8 cellular contexts compared by ENCODE assay signal in genomic region chr7:149690688-149691446, GRCh38.
DNase-seq lines count a peak whose midpoint lies in the region; ATAC-seq and TF ChIP-seq lines count a peak whose summit lies in the region.

No MANE protein-coding gene starts in this region.

- H3K27ac Mint-ChIP-seq in natural killer cell treated with Interleukin-12 subunit alpha and Interleukin-12 subunit beta and Interleukin-15 and Interleukin-18, amount 100 ng/mL, for 72 hours = no peak overlapping the region
- H3K27ac Mint-ChIP-seq in natural killer cell = no peak overlapping the region

- DNase-seq in natural killer cell treated with Interleukin-12 subunit alpha and Interleukin-12 subunit beta and Interleukin-15 and Interleukin-18, amount 100 ng/mL, for 72 hours (ENCODE audit: low spot score) = no peak
- DNase-seq in natural killer cell (no peak), SJCRH30 (peak; percentile 83 to 91), heart right ventricle (peak; percentile 20 to 38), upper lobe of right lung (no peak), GM13976 (ENCODE audit: low spot score) (no peak), suprapubic skin (ENCODE audit: low spot score in 2 of 2) (no peak)
- no peak for DNase-seq in central memory CD4-positive, alpha-beta T cell

- WGBS in heart right ventricle, 2 donors = 31 to 34% methylated on average over 22 of the region's 22 CpGs
- WGBS in suprapubic skin = 36% methylated on average over 21 of the region's 22 CpGs

- H3K4me3 Mint-ChIP-seq in natural killer cell treated with Interleukin-12 subunit alpha and Interleukin-12 subunit beta and Interleukin-15 and Interleukin-18, amount 100 ng/mL, for 72 hours = no peak overlapping the region
- no peak overlapping the region for H3K4me3 Mint-ChIP-seq in natural killer cell

- peak; percentile 38 to 40 for ATAC-seq in natural killer cell treated with Interleukin-12 subunit alpha and Interleukin-12 subunit beta and Interleukin-15 and Interleukin-18, amount 100 ng/mL, for 72 hours
- ATAC-seq in natural killer cell = no peak
- ATAC-seq in heart right ventricle = peak in 6 of 8 donors; percentile 37 to 90 (median 68)
- ATAC-seq in upper lobe of right lung = peak; percentile 31

- no peaks in the 10 kb centered on the region for H3K36me3 Mint-ChIP-seq in natural killer cell treated with Interleukin-12 subunit alpha and Interleukin-12 subunit beta and Interleukin-15 and Interleukin-18, amount 100 ng/mL, for 72 hours
- no peaks in the 10 kb centered on the region for H3K36me3 Mint-ChIP-seq in natural killer cell

- H3K9me3 Mint-ChIP-seq in natural killer cell treated with Interleukin-12 subunit alpha and Interleukin-12 subunit beta and Interleukin-15 and Interleukin-18, amount 100 ng/mL, for 72 hours = no peaks in the 10 kb centered on the region
- H3K9me3 Mint-ChIP-seq in natural killer cell = no peaks in the 10 kb centered on the region

- no peaks in the 10 kb centered on the region for H3K36me3 ChIP-seq in SJCRH30
- H3K36me3 ChIP-seq in heart right ventricle = no peaks in the 10 kb centered on the region
- H3K36me3 ChIP-seq in upper lobe of right lung = no peaks in the 10 kb centered on the region
- H3K36me3 ChIP-seq in suprapubic skin = no peaks in the 10 kb centered on the region

- 0 out of 2 replicates have a peak, but pooled peaks cover 6% of the 10 kb centered on the region for H3K9me3 ChIP-seq in SJCRH30 (replicated peaks)
- H3K9me3 ChIP-seq in heart right ventricle = peaks cover 0 to 8% (median 0%) of the 10 kb centered on the region in 11 donors
- no peaks in the 10 kb centered on the region for H3K9me3 ChIP-seq in upper lobe of right lung
- H3K9me3 ChIP-seq in suprapubic skin = peaks cover 7% of the 10 kb centered on the region

- H3K4me3 ChIP-seq in SJCRH30 (peak overlapping the region; percentile 28), heart right ventricle (no peak overlapping the region), upper lobe of right lung (no peak overlapping the region), suprapubic skin (no peak overlapping the region)

- TF ChIP-seq EP300 in suprapubic skin (IDR thresholded peaks at IDR 0.05) = no peak

- in situ Hi-C loops in GM13976 (cut with MboI; ENCODE audit: low sequenced_read_pairs, unreplicated experiment) = no loop called here

- no peaks in the 10 kb centered on the region for H3K4me1 ChIP-seq in SJCRH30
- H3K4me1 ChIP-seq in heart right ventricle = peaks cover 0 to 6% (median 0%) of the 10 kb centered on the region in 9 donors
- no peaks in the 10 kb centered on the region for H3K4me1 ChIP-seq in upper lobe of right lung
- H3K4me1 ChIP-seq in suprapubic skin = peaks cover 3% of the 10 kb centered on the region

- no peak for TF ChIP-seq POLR2A in suprapubic skin (IDR thresholded peaks at IDR 0.05)

- intact Hi-C loops in natural killer cell (cut with micrococcal nuclease) (no loop called here), heart right ventricle (cut with DNase I) (no loop called here), upper lobe of right lung (cut with DNase I) (no loop called here)

- peaks cover 52 to 68% of the 10 kb centered on the region in 2 donors for H3K27me3 Mint-ChIP-seq in natural killer cell treated with Interleukin-12 subunit alpha and Interleukin-12 subunit beta and Interleukin-15 and Interleukin-18, amount 100 ng/mL, for 72 hours
- H3K27me3 Mint-ChIP-seq in natural killer cell (ENCODE audit: low read depth in 2 of 2) = peaks cover 48 to 82% of the 10 kb centered on the region in 2 donors

- peaks cover 0 to 3% of the 10 kb centered on the region in 2 donors for H3K4me1 Mint-ChIP-seq in natural killer cell treated with Interleukin-12 subunit alpha and Interleukin-12 subunit beta and Interleukin-15 and Interleukin-18, amount 100 ng/mL, for 72 hours (ENCODE audit: low read depth in 2 of 2)
- no peaks in the 10 kb centered on the region for H3K4me1 Mint-ChIP-seq in natural killer cell

- TF ChIP-seq CTCF in natural killer cell (IDR thresholded peaks at IDR 0.05) = no peak
- no peak for TF ChIP-seq CTCF in heart right ventricle (IDR thresholded peaks at IDR 0.05)
- TF ChIP-seq CTCF in upper lobe of right lung (IDR thresholded peaks at IDR 0.05) = no peak
- no peak for TF ChIP-seq CTCF in GM13976 (IDR thresholded peaks at IDR 0.05; ENCODE audit: borderline replicate concordance, control extremely low read depth, extremely low read depth, insufficient read depth, missing control alignments)
- TF ChIP-seq CTCF in suprapubic skin (IDR thresholded peaks at IDR 0.05) = no peak

- H3K27me3 ChIP-seq in SJCRH30 = 0 out of 2 replicates have a peak, but pooled peaks cover 5% of the 10 kb centered on the region
- H3K27me3 ChIP-seq in heart right ventricle = peaks cover 0 to 77% (median 56%) of the 10 kb centered on the region in 7 donors
- peaks cover 49% of the 10 kb centered on the region for H3K27me3 ChIP-seq in upper lobe of right lung
- peaks cover 53% of the 10 kb centered on the region for H3K27me3 ChIP-seq in suprapubic skin

- no peak overlapping the region for H3K27ac ChIP-seq in SJCRH30
- no peak overlapping the region for H3K27ac ChIP-seq in heart right ventricle
- no peak overlapping the region for H3K27ac ChIP-seq in upper lobe of right lung
- H3K27ac ChIP-seq in suprapubic skin = no peak overlapping the region

Comparison
In these comparisons a context has a peak if more than half of its experiments do, and no peak if none do; other contexts are left out.
1. ATAC-seq: peak in natural killer cell treated with Interleukin-12 subunit alpha and Interleukin-12 subunit beta and Interleukin-15 and Interleukin-18, amount 100 ng/mL, for 72 hours (2 of 2), heart right ventricle (6 of 8) and upper lobe of right lung (single experiment); none in natural killer cell (0 of 3).
2. DNase-seq: peak in SJCRH30 (2 of 2) and heart right ventricle (2 of 2); none in natural killer cell treated with Interleukin-12 subunit alpha and Interleukin-12 subunit beta and Interleukin-15 and Interleukin-18, amount 100 ng/mL, for 72 hours (single experiment), natural killer cell (single experiment), upper lobe of right lung (single experiment), central memory CD4-positive, alpha-beta T cell (single experiment), GM13976 (single experiment) and suprapubic skin (0 of 2).